8 cellular contexts compared by ENCODE assay signal in genomic region chr6:139597781-139598368, GRCh38.
A peak's percentile ranks its signal among the peaks of the same experiment; 100 is the strongest.
DNase-seq lines count a peak whose midpoint lies in the region; ATAC-seq and TF ChIP-seq lines count a peak whose summit lies in the region.

No MANE protein-coding gene starts in this region.

- intact Hi-C loops in HCT116 (cut with micrococcal nuclease) (no loop called here), ascending aorta (cut with DNase I) (loop anchor here (2.0 to 5.0 kb wide), 3 partner anchors 66 to 384 kb away; partner anchors contain the start of gene CITED2)

- CTCF ChIA-PET in HCT116 (lab: Charles Lee): no interaction called here

- POLR2A ChIA-PET in HCT116 (lab: Charles Lee): no interaction called here

- TF ChIP-seq CTCF in HCT116 (IDR thresholded peaks at IDR 0.05 in 2 of 3, conservative IDR thresholded peaks at IDR 0.05 in 1 of 3; ENCODE audit: borderline replicate concordance in 1 of 3, insufficient read depth in 1 of 3, low read depth in 2 of 3, low read length in 2 of 3) (no peak), ascending aorta (IDR thresholded peaks at IDR 0.05) (no peak)

- H3K9ac ChIP-seq in HCT116 (ENCODE audit: low read length): no peak overlapping the region
- peak overlapping the region in 1 of 3 donors; percentile 46 for H3K9ac ChIP-seq in skeletal muscle tissue (ENCODE audit: low read depth in 1 of 3, low read length in 3 of 3)

- ATAC-seq in HCT116: no peak
- ATAC-seq in GM21367 (IDR thresholded peaks at IDR 0.05; ENCODE audit: unreplicated experiment): no peak
- ATAC-seq in GM21381 (IDR thresholded peaks at IDR 0.05; ENCODE audit: unreplicated experiment): no peak
- no peak for ATAC-seq in HG03460 (IDR thresholded peaks at IDR 0.05; ENCODE audit: unreplicated experiment)
- ATAC-seq in GM18867 (IDR thresholded peaks at IDR 0.05; ENCODE audit: unreplicated experiment): no peak

- H3K79me2 ChIP-seq in HCT116 (ENCODE audit: insufficient read depth, low read length): no peaks in the 10 kb centered on the region

- TF ChIP-seq RAD21 in HCT116 (IDR thresholded peaks at IDR 0.05; ENCODE audit: low read depth): no peak

- H3K36me3 ChIP-seq in HCT116 (ENCODE audit: control insufficient read depth in 1 of 2, insufficient read depth in 2 of 2, low read length in 2 of 2) (no peaks in the 10 kb centered on the region), ascending aorta (no peaks in the 10 kb centered on the region), skeletal muscle tissue (ENCODE audit: control insufficient read depth in 3 of 3, insufficient read depth in 3 of 3, low read length in 3 of 3) (no peaks in the 10 kb centered on the region)

- RAD21 ChIA-PET in HCT116 (lab: Charles Lee; ENCODE audit: low non-redundant PET in 1 of 2, low total read pairs in 2 of 2, uncharacterized antibody in 2 of 2, unreplicated experiment in 2 of 2): no interaction called here

- H3K4me3 ChIP-seq in HCT116 (replicated peaks in 1 of 2; ENCODE audit: low read depth in 1 of 2, low read length in 2 of 2) (no peak overlapping the region), ascending aorta (no peak overlapping the region), skeletal muscle tissue (ENCODE audit: low read length in 3 of 3) (peak overlapping the region in 1 of 3 donors; percentile 15)

- 0 out of 2 replicates have a peak, but pooled peaks cover 3% of the 10 kb centered on the region for H3K9me2 ChIP-seq in HCT116 (ENCODE audit: insufficient read depth)

- peak overlapping the region; percentile 8; the same call in 1 of the 2 replicates for H3K4me2 ChIP-seq in HCT116 (ENCODE audit: low read length)

- no peak for TF ChIP-seq POLR2A in HCT116 (IDR thresholded peaks at IDR 0.05; ENCODE audit: borderline replicate concordance, extremely low read depth, insufficient read depth, insufficient read length)

- no TSS peak for BruUV-seq in HCT116 (replicated peaks; lab: Mats Ljungman, UMichigan)

- no peaks in the 10 kb centered on the region for H4K20me1 ChIP-seq in HCT116 (ENCODE audit: insufficient read depth)

- H2AFZ ChIP-seq in HCT116 (ENCODE audit: low read depth, low read length, poor library complexity, severe bottlenecking): no peak overlapping the region

- H3K27me3 ChIP-seq in HCT116 (ENCODE audit: insufficient read depth, low read length) (no peaks in the 10 kb centered on the region), ascending aorta (no peaks in the 10 kb centered on the region), skeletal muscle tissue (ENCODE audit: control insufficient read depth in 3 of 3, insufficient read depth in 3 of 3, low read length in 3 of 3) (no peaks in the 10 kb centered on the region)

- no peak overlapping the region for H3K27ac ChIP-seq in HCT116 (ENCODE audit: low read depth, low read length)
- H3K27ac ChIP-seq in ascending aorta: peak overlapping the region; percentile 75 to 89
- H3K27ac ChIP-seq in skeletal muscle tissue (ENCODE audit: low read depth, low read length): peak overlapping the region; percentile 37

- DNase-seq in HCT116 (ENCODE audit: low read depth, low spot score) (no peak), ascending aorta (ENCODE audit: low spot score in 2 of 2) (peak; percentile 53 to 94), inferior parietal cortex (ENCODE audit: extremely low spot score) (peak; percentile 52)

- H3K4me1 ChIP-seq in HCT116 (ENCODE audit: control insufficient read depth in 1 of 2, insufficient read depth in 2 of 2, low read length in 2 of 2): peaks cover 0 to 6% of the 10 kb centered on the region in 2 experiments; a peak in 2 of 4 replicates
- H3K4me1 ChIP-seq in ascending aorta: peaks cover 7 to 41% of the 10 kb centered on the region in 2 donors
- peaks cover 3 to 15% (median 10%) of the 10 kb centered on the region in 3 donors for H3K4me1 ChIP-seq in skeletal muscle tissue (ENCODE audit: control insufficient read depth in 3 of 3, insufficient read depth in 3 of 3, low read length in 3 of 3)

- H3K9me3 ChIP-seq in HCT116 (ENCODE audit: control insufficient read depth in 1 of 2, insufficient read depth in 1 of 2, low read depth in 1 of 2, low read length in 2 of 2): no peaks in the 10 kb centered on the region
- no peaks in the 10 kb centered on the region for H3K9me3 ChIP-seq in ascending aorta
- no peaks in the 10 kb centered on the region for H3K9me3 ChIP-seq in skeletal muscle tissue (ENCODE audit: control insufficient read depth in 3 of 3, low read length in 3 of 3)

TF ChIP-seq in HCT116, 20 proteins besides CTCF, POLR2A, EP300 and RAD21:
- no peak for TF ChIP-seq POLR2AphosphoS5 (IDR thresholded peaks at IDR 0.05; ENCODE audit: low read depth, low read length)
- TF ChIP-seq EZH2 (IDR thresholded peaks at IDR 0.05): no peak
- TF ChIP-seq SP1 (IDR thresholded peaks at IDR 0.05; ENCODE audit: low read depth): no peak
- no peak for TF ChIP-seq TCF7L2 (IDR thresholded peaks at IDR 0.05; ENCODE audit: borderline replicate concordance, extremely low read depth, insufficient read depth, insufficient read length)
- no peak for TF ChIP-seq JUND (IDR thresholded peaks at IDR 0.05)
- TF ChIP-seq ELF1 (IDR thresholded peaks at IDR 0.05; ENCODE audit: borderline replicate concordance, low read depth): no peak
- no peak for TF ChIP-seq SIN3A (IDR thresholded peaks at IDR 0.05; ENCODE audit: low read depth)
- no peak for TF ChIP-seq ZFX (IDR thresholded peaks at IDR 0.05)
